8 cellular contexts compared by ENCODE assay signal in genomic region chr14:106831322-106831720, GRCh38.
A peak's percentile ranks its signal among the peaks of the same experiment; 100 is the strongest.
DNase-seq lines count a peak whose midpoint lies in the region; ATAC-seq lines count a peak whose summit lies in the region.

No MANE protein-coding gene starts in this region.

- no peaks in the 10 kb centered on the region for H3K9me3 ChIP-seq in effector memory CD4-positive, alpha-beta T cell (ENCODE audit: control insufficient read depth, low read length)

- H3K36me3 ChIP-seq in effector memory CD4-positive, alpha-beta T cell (ENCODE audit: control insufficient read depth, insufficient read depth, low read length), result no peaks in the 10 kb centered on the region

- no peak overlapping the region for H3K27ac ChIP-seq in effector memory CD4-positive, alpha-beta T cell (ENCODE audit: insufficient read depth, low read length, poor library complexity, severe bottlenecking)

- H3K4me3 ChIP-seq in effector memory CD4-positive, alpha-beta T cell (ENCODE audit: insufficient read depth, low read depth, low read length, poor library complexity, severe bottlenecking), result no peak overlapping the region

- ATAC-seq in GM18520 (IDR thresholded peaks at IDR 0.05; ENCODE audit: unreplicated experiment) (peak; percentile 48), HG02970 (IDR thresholded peaks at IDR 0.05; ENCODE audit: low FRiP score, unreplicated experiment) (peak; percentile 42)

- no peaks in the 10 kb centered on the region for H3K27me3 ChIP-seq in effector memory CD4-positive, alpha-beta T cell (replicated peaks; ENCODE audit: control insufficient read depth, insufficient read depth, low read length, poor library complexity, severe bottlenecking)

- no peaks in the 10 kb centered on the region for H3K4me1 ChIP-seq in effector memory CD4-positive, alpha-beta T cell (ENCODE audit: control insufficient read depth, insufficient read depth, low read length, poor library complexity, severe bottlenecking)

- DNase-seq in T-helper 2 cell, result peak in 3 of 5 experiments; percentile 39 to 76 (median 44)
- DNase-seq in effector memory CD4-positive, alpha-beta T cell, result peak in 2 of 3 donors; percentile 23 to 36
- peak; percentile 31 for DNase-seq in stimulated activated CD8-positive, alpha-beta memory T cell treated with anti-CD3 and anti-CD28 coated beads, Interleukin-4, amount 100 ng/mL, for 24 hours (ENCODE audit: low read depth)
- DNase-seq in A172 (ENCODE audit: low spot score), result no peak
- no peak for DNase-seq in COLO829 (ENCODE audit: low spot score)
- DNase-seq in hypothalamus (lab: John Stamatoyannopoulos, UW), result no peak

Comparison
In these comparisons a context has a peak if more than half of its experiments do, and no peak if none do; other contexts are left out.
1. DNase-seq: peak in T-helper 2 cell (3 of 5), effector memory CD4-positive, alpha-beta T cell (2 of 3) and stimulated activated CD8-positive, alpha-beta memory T cell treated with anti-CD3 and anti-CD28 coated beads, Interleukin-4, amount 100 ng/mL, for 24 hours (single experiment); none in A172 (single experiment), COLO829 (single experiment) and hypothalamus (0 of 51).